ENCODE assay signal across 30 cellular contexts in genomic region chr18:59509477-59510173, GRCh38.
DNase-seq lines count a peak whose midpoint lies in the region; ATAC-seq and TF ChIP-seq lines count a peak whose summit lies in the region.
"Had no signal": no experiment of that assay in that cellular context is flagged by ENCODE, and none has a peak within 500 bp of the region (broad histone marks: within the 10 kb centered on the region; RNA-seq: fewer than 3 reads in every experiment).

No MANE protein-coding gene starts in this region.

- no peak overlapping the region for H3K4me2 ChIP-seq in PC-9
- H3K4me2 ChIP-seq: GM23338, smooth muscle cell had no signal

- no peak overlapping the region for H3K4me3 ChIP-seq in left ventricle myocardium inferior
- H3K4me3 ChIP-seq in heart right ventricle: no peak overlapping the region
- H3K4me3 ChIP-seq in gastroesophageal sphincter: no peak overlapping the region
- no peak overlapping the region for H3K4me3 ChIP-seq in rectal smooth muscle tissue (ENCODE audit: low read length)
- no peak overlapping the region for H3K4me3 ChIP-seq in PC-9
- H3K4me3 ChIP-seq in brain microvascular endothelial cell (ENCODE audit: low read depth, low read length): no peak overlapping the region
- H3K4me3 ChIP-seq: colonic mucosa, GM23338, smooth muscle cell, upper lobe of left lung had no signal

- H3K27ac ChIP-seq in left ventricle myocardium inferior (replicated peaks) (peak overlapping the region; percentile 30), heart right ventricle (no peak overlapping the region), gastroesophageal sphincter (peak overlapping the region in 2 of 4 donors; percentile 1 to 22), rectal smooth muscle tissue (ENCODE audit: low read depth, low read length) (peak overlapping the region; percentile 59), PC-9 (no peak overlapping the region), brain microvascular endothelial cell (no peak overlapping the region)
- H3K27ac ChIP-seq: colonic mucosa, upper lobe of left lung had no signal

- no peak for TF ChIP-seq EP300 in gastroesophageal sphincter (IDR thresholded peaks at IDR 0.05)

- H3K27ac Mint-ChIP-seq in activated naive CD4-positive, alpha-beta T cell treated with anti-CD3 and anti-CD28 coated beads for 36 hours: no peak overlapping the region
- H3K27ac Mint-ChIP-seq: activated CD8-positive, alpha-beta T cell treated with anti-CD3 and anti-CD28 coated beads for 36 hours; activated naive CD4-positive, alpha-beta T cell treated with anti-CD3 and anti-CD28 coated beads, Interleukin-2, amount 50 U/mL, for 24 hours; activated T-helper 17 cell treated with anti-CD3 and anti-CD28 coated beads, Interleukin-2, amount 50 U/mL, for 72 hours; CD14-positive monocyte; GM23338; memory B cell; T-helper 17 cell had no signal

- H3K36me3 Mint-ChIP-seq in activated naive CD4-positive, alpha-beta T cell treated with anti-CD3 and anti-CD28 coated beads for 36 hours (ENCODE audit: low read depth): no peaks in the 10 kb centered on the region
- H3K36me3 Mint-ChIP-seq: activated naive CD4-positive, alpha-beta T cell treated with anti-CD3 and anti-CD28 coated beads, Interleukin-2, amount 50 U/mL, for 24 hours; CD14-positive monocyte; memory B cell had no signal

- H3K27me3 ChIP-seq in left ventricle myocardium inferior (ENCODE audit: low read depth): peaks cover 9% of the 10 kb centered on the region
- H3K27me3 ChIP-seq in heart right ventricle: no peaks in the 10 kb centered on the region
- peaks cover 11% of the 10 kb centered on the region for H3K27me3 ChIP-seq in gastroesophageal sphincter
- H3K27me3 ChIP-seq in rectal smooth muscle tissue (ENCODE audit: control insufficient read depth, insufficient read depth, low read length): no peaks in the 10 kb centered on the region
- peaks cover 11% of the 10 kb centered on the region; the same call in 1 of the 2 replicates for H3K27me3 ChIP-seq in PC-9 (ENCODE audit: insufficient read depth, low read depth)
- no peaks in the 10 kb centered on the region for H3K27me3 ChIP-seq in brain microvascular endothelial cell (replicated peaks)
- H3K27me3 ChIP-seq: colonic mucosa, upper lobe of left lung had no signal

- CTCF ChIA-PET in PC-9 (lab: Charles Lee): no interaction called here
- CTCF ChIA-PET in activated naive CD4-positive, alpha-beta T cell treated with anti-CD3 and anti-CD28 coated beads for 36 hours (lab: Charles Lee): interaction anchor here (0.6 kb wide), 1 partner anchor 248 kb away, joined by 3 read pairs; no protein-coding TSS in a partner anchor

- no peak overlapping the region for H3K9ac ChIP-seq in rectal smooth muscle tissue (ENCODE audit: low read length)

- H3K9me2 ChIP-seq in PC-9 (ENCODE audit: insufficient read depth): no peaks in the 10 kb centered on the region

- H3K36me3 ChIP-seq in left ventricle myocardium inferior (no peaks in the 10 kb centered on the region), heart right ventricle (no peaks in the 10 kb centered on the region), gastroesophageal sphincter (no peaks in the 10 kb centered on the region), rectal smooth muscle tissue (ENCODE audit: control insufficient read depth, insufficient read depth, low read length) (no peaks in the 10 kb centered on the region), PC-9 (ENCODE audit: low read depth) (no peaks in the 10 kb centered on the region), brain microvascular endothelial cell (replicated peaks) (no peaks in the 10 kb centered on the region)
- H3K36me3 ChIP-seq: colonic mucosa, upper lobe of left lung had no signal

- no peaks in the 10 kb centered on the region for H3K4me1 Mint-ChIP-seq in activated naive CD4-positive, alpha-beta T cell treated with anti-CD3 and anti-CD28 coated beads for 36 hours (ENCODE audit: low read depth)
- H3K4me1 Mint-ChIP-seq: activated naive CD4-positive, alpha-beta T cell treated with anti-CD3 and anti-CD28 coated beads, Interleukin-2, amount 50 U/mL, for 24 hours; activated T-helper 17 cell treated with anti-CD3 and anti-CD28 coated beads, Interleukin-2, amount 50 U/mL, for 72 hours; CD14-positive monocyte; memory B cell; T-helper 17 cell had no signal

- DNase-seq in left ventricle myocardium inferior (peak; percentile 33), heart right ventricle (no peak), PC-9 (no peak), brain microvascular endothelial cell (no peak)
- no peak for DNase-seq in activated naive CD4-positive, alpha-beta T cell treated with anti-CD3 and anti-CD28 coated beads for 36 hours
- DNase-seq: 8988T; activated CD8-positive, alpha-beta T cell treated with anti-CD3 and anti-CD28 coated beads for 36 hours; Calu3; colonic mucosa; effector CD8-positive, alpha-beta T cell; glutamatergic neuron; Kasumi-1; MV-4-11; NCI-H1436 treated with DMSO at 0.1 percent for 48 hours; NCI-H446 treated with DMSO at 0.1 percent for 48 hours; stimulated activated CD4-positive, alpha-beta T cell treated with anti-CD3 and anti-CD28 coated beads, Interleukin-1b, Interleukin-23, amount 100 ng/mL, for 48 hours; T-helper 17 cell; upper lobe of left lung had no signal

- H3K9me3 Mint-ChIP-seq in activated naive CD4-positive, alpha-beta T cell treated with anti-CD3 and anti-CD28 coated beads for 36 hours: no peaks in the 10 kb centered on the region
- H3K9me3 Mint-ChIP-seq: activated CD8-positive, alpha-beta T cell treated with anti-CD3 and anti-CD28 coated beads for 36 hours; activated naive CD4-positive, alpha-beta T cell treated with anti-CD3 and anti-CD28 coated beads, Interleukin-2, amount 50 U/mL, for 24 hours; activated T-helper 17 cell treated with anti-CD3 and anti-CD28 coated beads, Interleukin-2, amount 50 U/mL, for 72 hours; GM23338; memory B cell had no signal

- 63 to 74% methylated on average over 8 of the region's 8 CpGs for WGBS in heart right ventricle, 2 donors
- 47% methylated on average over 8 of the region's 8 CpGs for WGBS in gastroesophageal sphincter (ENCODE audit: low coverage in 1 of 2), 2 donors

- TF ChIP-seq CTCF in left ventricle myocardium inferior (IDR thresholded peaks at IDR 0.05; ENCODE audit: borderline replicate concordance): no peak
- no peak for TF ChIP-seq CTCF in heart right ventricle (IDR thresholded peaks at IDR 0.05)
- TF ChIP-seq CTCF in gastroesophageal sphincter (IDR thresholded peaks at IDR 0.05): no peak
- no peak for TF ChIP-seq CTCF in PC-9 (conservative IDR thresholded peaks at IDR 0.05)
- no peak for TF ChIP-seq CTCF in brain microvascular endothelial cell (IDR thresholded peaks at IDR 0.05; ENCODE audit: low read depth, low read length, missing control alignments)

- POLR2A ChIA-PET in PC-9 (lab: Charles Lee; ENCODE audit: unreplicated experiment): no interaction called here

- H3K4me3 Mint-ChIP-seq in activated naive CD4-positive, alpha-beta T cell treated with anti-CD3 and anti-CD28 coated beads for 36 hours: no peak overlapping the region
- H3K4me3 Mint-ChIP-seq: activated CD8-positive, alpha-beta T cell treated with anti-CD3 and anti-CD28 coated beads for 36 hours; activated naive CD4-positive, alpha-beta T cell treated with anti-CD3 and anti-CD28 coated beads, Interleukin-2, amount 50 U/mL, for 24 hours; activated T-helper 17 cell treated with anti-CD3 and anti-CD28 coated beads, Interleukin-2, amount 50 U/mL, for 72 hours; CD14-positive monocyte; GM23338; memory B cell; T-helper 17 cell had no signal

- H4K20me1 ChIP-seq in PC-9 (ENCODE audit: insufficient read depth): no peaks in the 10 kb centered on the region

- BruUV-seq in PC-9 (replicated peaks; lab: Mats Ljungman, UMichigan): no TSS peak

- H3K4me1 ChIP-seq in left ventricle myocardium inferior: peaks cover 37% of the 10 kb centered on the region
- peaks cover 5 to 35% (median 12%) of the 10 kb centered on the region in 9 donors for H3K4me1 ChIP-seq in heart right ventricle
- H3K4me1 ChIP-seq in gastroesophageal sphincter: peaks cover 0 to 21% (median 4%) of the 10 kb centered on the region in 3 donors
- H3K4me1 ChIP-seq in rectal smooth muscle tissue (ENCODE audit: control insufficient read depth, insufficient read depth, low read length): peaks cover 28% of the 10 kb centered on the region
- H3K4me1 ChIP-seq in PC-9 (replicated peaks; ENCODE audit: insufficient read depth): peaks cover 6% of the 10 kb centered on the region; the same call in 1 of the 2 replicates
- H3K4me1 ChIP-seq: colonic mucosa had no signal

- peaks cover 10% of the 10 kb centered on the region for H3K27me3 Mint-ChIP-seq in activated naive CD4-positive, alpha-beta T cell treated with anti-CD3 and anti-CD28 coated beads for 36 hours (ENCODE audit: low read depth)

- no peaks in the 10 kb centered on the region for H3K79me2 ChIP-seq in PC-9 (ENCODE audit: low read depth)

- H3K9me3 ChIP-seq in left ventricle myocardium inferior (replicated peaks): no peaks in the 10 kb centered on the region
- H3K9me3 ChIP-seq in heart right ventricle: peaks cover 0 to 10% (median 0%) of the 10 kb centered on the region in 11 donors
- no peaks in the 10 kb centered on the region for H3K9me3 ChIP-seq in gastroesophageal sphincter
- H3K9me3 ChIP-seq in PC-9 (ENCODE audit: insufficient read depth, low read depth): no peaks in the 10 kb centered on the region
- H3K9me3 ChIP-seq: colonic mucosa, upper lobe of left lung had no signal

- H2AFZ ChIP-seq in PC-9: no peak overlapping the region
- H2AFZ ChIP-seq: GM23338 had no signal

- ATAC-seq in heart right ventricle (no peak), gastroesophageal sphincter (peak; percentile 72), HG02763 (IDR thresholded peaks at IDR 0.05; ENCODE audit: unreplicated experiment) (no peak)
- ATAC-seq: activated CD4-positive, CD25-positive, alpha-beta regulatory T cell treated with anti-CD3 and anti-CD28 coated beads, Interleukin-2, amount 50 U/mL, for 24 hours; activated CD8-positive, alpha-beta T cell treated with anti-CD3 and anti-CD28 coated beads for 36 hours; activated T-helper 17 cell treated with anti-CD3 and anti-CD28 coated beads, Interleukin-2, amount 50 U/mL, for 72 hours; esophagus mucosa; GM23338; SK-N-SH treated with all-trans-retinoic acid at 6 μM for 48 hours; T-helper 17 cell had no signal

- H3F3A ChIP-seq in PC-9 (ENCODE audit: insufficient read depth, low read depth): no peaks in the 10 kb centered on the region

- intact Hi-C loops in left ventricle myocardium inferior (cut with micrococcal nuclease): no loop called here
- intact Hi-C loops in heart right ventricle (cut with DNase I): no loop called here
- intact Hi-C loops in PC-9 (cut with micrococcal nuclease; ENCODE audit: unreplicated experiment): no loop called here
- intact Hi-C loops in activated naive CD4-positive, alpha-beta T cell treated with anti-CD3 and anti-CD28 coated beads for 36 hours (cut with micrococcal nuclease): no loop called here

- in situ Hi-C loops in brain microvascular endothelial cell (cut with HindIII; ENCODE audit: low pct_ligation_motif_present, low sequenced_read_pairs): no loop called here

- no peak for TF ChIP-seq POLR2A in gastroesophageal sphincter (IDR thresholded peaks at IDR 0.05)

Comparison
In these comparisons a context has a peak if more than half of its experiments do, and no peak if none do; other contexts are left out.
1. H3K27ac ChIP-seq: peak in left ventricle myocardium inferior (single experiment) and rectal smooth muscle tissue (single experiment); none in heart right ventricle (0 of 10), PC-9 (single experiment) and brain microvascular endothelial cell (single experiment).